ENCODE assay signal across 8 cellular contexts in genomic region chr16:2475413-2476344, GRCh38. TPM values are rescaled to one million over a fixed set of nuclear protein-coding genes. Genes with fewer than 3 reads are reported as not detected.
DNase-seq lines count a peak whose midpoint lies in the region; ATAC-seq and TF ChIP-seq lines count a peak whose summit lies in the region.

No MANE protein-coding gene starts in this region.

- peak; percentile 6 for ATAC-seq in HG03280 (IDR thresholded peaks at IDR 0.05; ENCODE audit: unreplicated experiment)

- peaks cover 28% of the 10 kb centered on the region for H3K4me1 Mint-ChIP-seq in osteocyte (ENCODE audit: unreplicated experiment)

- H3K4me3 ChIP-seq in GM12875 (ENCODE audit: low read depth, low read length): peak overlapping the region; percentile 87

- no peak overlapping the region for H3K27ac Mint-ChIP-seq in osteocyte (ENCODE audit: unreplicated experiment)

- H3K9me3 Mint-ChIP-seq in osteocyte (ENCODE audit: unreplicated experiment): no peaks in the 10 kb centered on the region

- TF ChIP-seq CTCF in GM12875 (IDR thresholded peaks at IDR 0.05; ENCODE audit: borderline replicate concordance, insufficient read depth, low read depth, low read length) (no peak), osteocyte (IDR thresholded peaks at IDR 0.05) (no peak)

- peak; percentile 41 to 45 for DNase-seq in activated CD4-positive, alpha-beta T cell treated with anti-CD3 and anti-CD28 coated beads for 4 hours
- DNase-seq in erythroblast (lab: John Stamatoyannopoulos, UW) (peak; percentile 56 to 67), osteocyte (ENCODE audit: extremely low spot score, unreplicated experiment) (no peak), SKM-1 (lab: John Stamatoyannopoulos, UW; ENCODE audit: unreplicated experiment) (no peak), AG08396 (ENCODE audit: low spot score) (no peak), GM03348 (ENCODE audit: low spot score) (no peak)

- no peaks in the 10 kb centered on the region for H3K27me3 Mint-ChIP-seq in osteocyte (ENCODE audit: unreplicated experiment)

- H3K36me3 Mint-ChIP-seq in osteocyte (ENCODE audit: unreplicated experiment): no peaks in the 10 kb centered on the region

- no peak for TF ChIP-seq POLR2A in erythroblast (IDR thresholded peaks at IDR 0.05; ENCODE audit: low read length)

- H3K4me3 Mint-ChIP-seq in osteocyte (ENCODE audit: unreplicated experiment): peak overlapping the region; percentile 67

RNA-seq across cellular contexts. Expression of gene TBC1D24, which starts 0.8 kb away (rescaled TPM):
- total RNA-seq in osteocyte: 15.4 and 17.4 TPM in 2 replicates

RNA-seq across cellular contexts. Expression of gene NTN3, which starts 4.6 kb away (rescaled TPM):
- total RNA-seq in osteocyte: 1.4 and 1.8 TPM in 2 replicates

RNA-seq across cellular contexts. Expression of gene TEDC2, which starts 15.8 kb away (rescaled TPM):
- total RNA-seq in osteocyte: 4.4 and 6.7 TPM in 2 replicates

RNA-seq across cellular contexts. Expression of gene ATP6V0C, which starts 38.1 kb away (rescaled TPM):
- 208 and 211 TPM in 2 replicates for total RNA-seq in osteocyte

RNA-seq across cellular contexts. Expression of gene AMDHD2, which starts 44.5 kb away (rescaled TPM):
- 52.5 and 56.6 TPM in 2 replicates for total RNA-seq in osteocyte

Comparison
In these comparisons a context has a peak if more than half of its experiments do, and no peak if none do; other contexts are left out.
1. DNase-seq: peak in activated CD4-positive, alpha-beta T cell treated with anti-CD3 and anti-CD28 coated beads for 4 hours (2 of 2) and erythroblast (2 of 2); none in osteocyte (single experiment), SKM-1 (single experiment), AG08396 (single experiment) and GM03348 (single experiment).